Comparison of ENCODE assay signal across 28 cellular contexts in the genomic region with DNA sequence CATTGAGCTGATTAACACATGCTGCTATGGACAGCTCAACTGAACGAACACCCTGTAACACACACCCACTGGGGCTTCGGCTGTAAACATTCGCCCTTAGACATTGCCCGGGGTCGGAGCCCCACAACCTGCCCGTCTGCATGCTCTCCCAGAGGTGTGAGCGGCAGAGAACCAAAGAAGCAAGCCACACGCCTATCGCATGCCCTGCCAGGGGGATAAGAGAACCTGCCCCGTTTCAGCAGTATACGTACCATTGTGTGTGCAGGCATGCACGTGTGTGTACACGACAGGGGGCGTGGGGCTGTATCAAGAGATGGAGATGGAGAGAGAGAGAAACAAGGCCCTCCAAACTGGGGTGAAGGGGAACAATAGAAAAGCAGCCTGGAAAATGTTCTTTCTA.
"Had no signal": no experiment of that assay in that cellular context is flagged by ENCODE, and none has a peak within 500 bp of the region (broad histone marks: within the 10 kb centered on the region; RNA-seq: fewer than 3 reads in every experiment).

No MANE protein-coding gene starts in this region.

- DNase-seq: colonic mucosa; cortex of kidney; dermis blood vessel endothelial cell; dorsolateral prefrontal cortex; effector CD4-positive, alpha-beta T cell; effector CD8-positive, alpha-beta T cell; effector memory CD4-positive, alpha-beta T cell; effector memory CD8-positive, alpha-beta T cell; endodermal cell; erythroblast; esophagus squamous epithelium; foreskin fibroblast; foreskin keratinocyte; foreskin melanocyte; gastrocnemius medialis; glutamatergic neuron; head of caudate nucleus; heart left ventricle; heart right ventricle had no signal

- H3K27me3 ChIP-seq: colonic mucosa, dorsolateral prefrontal cortex, esophagus muscularis mucosa, esophagus squamous epithelium, gastrocnemius medialis, gastroesophageal sphincter had no signal

- FAIRE-seq: colon, endometrium, endothelial cell of umbilical vein, frontal cortex had no signal

- H3K4me3 ChIP-seq: colonic mucosa, coronary artery, dorsolateral prefrontal cortex, esophagus muscularis mucosa, esophagus squamous epithelium, gastrocnemius medialis, gastroesophageal sphincter, heart left ventricle, heart right ventricle had no signal

- H3K36me3 ChIP-seq: colonic mucosa, esophagus muscularis mucosa, esophagus squamous epithelium, gastrocnemius medialis, gastroesophageal sphincter, heart left ventricle, heart right ventricle had no signal

- H3K27ac ChIP-seq: colonic mucosa, coronary artery, dorsolateral prefrontal cortex, epithelial cell of prostate, esophagus muscularis mucosa, esophagus squamous epithelium, foreskin keratinocyte, gastrocnemius medialis, gastroesophageal sphincter, heart left ventricle, heart right ventricle had no signal

- H3K9me3 ChIP-seq: colonic mucosa, esophagus muscularis mucosa, esophagus squamous epithelium, gastrocnemius medialis, gastroesophageal sphincter, heart left ventricle, heart right ventricle had no signal

- H3K4me1 ChIP-seq: colonic mucosa, esophagus muscularis mucosa, esophagus squamous epithelium, foreskin keratinocyte, gastrocnemius medialis, gastroesophageal sphincter, heart left ventricle, heart right ventricle had no signal

- ATAC-seq: effector memory CD8-positive, alpha-beta T cell; esophagus mucosa; foreskin keratinocyte; gastrocnemius medialis; gastroesophageal sphincter; heart left ventricle; heart right ventricle had no signal
